ENCODE assay signal across 23 cellular contexts in the genomic region with DNA sequence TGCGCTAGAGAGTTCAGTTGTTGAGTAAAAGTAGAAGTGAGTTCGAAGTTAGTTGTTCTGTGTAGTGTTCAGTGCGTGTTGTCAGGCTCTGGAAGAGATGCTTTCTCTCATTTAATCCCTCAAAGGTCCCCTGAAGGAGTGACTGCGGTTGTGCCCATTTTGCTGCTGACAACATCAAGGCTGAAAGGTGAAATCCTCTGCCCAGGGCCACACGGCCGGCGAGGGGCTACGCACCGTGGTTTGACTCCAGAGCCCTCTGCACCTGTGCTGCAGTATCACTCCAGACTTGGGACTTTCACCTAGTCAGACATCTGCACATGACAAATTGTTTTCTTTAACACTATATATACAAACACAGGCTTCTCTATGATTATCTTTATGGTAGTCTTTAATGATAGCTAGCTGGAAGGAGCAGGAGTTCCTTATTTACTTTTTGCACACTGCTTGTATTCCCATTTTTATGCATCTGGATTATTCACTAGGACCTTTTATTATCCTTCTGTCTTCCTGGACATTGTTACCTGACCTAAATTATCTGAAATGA.
"Had no signal": no experiment of that assay in that cellular context is flagged by ENCODE, and none has a peak within 500 bp of the region (broad histone marks: within the 10 kb centered on the region; RNA-seq: fewer than 3 reads in every experiment).

No MANE protein-coding gene starts in this region.

- H3K9ac ChIP-seq: SK-N-SH had no signal

- H3K4me3 ChIP-seq: breast epithelium, SJCRH30 had no signal

- DNase-seq: activated CD4-positive, alpha-beta T cell treated with anti-CD3 and anti-CD28 coated beads for 36 hours; activated CD4-positive, alpha-beta T cell treated with anti-CD3 and anti-CD28 coated beads, Interleukin-2, amount 50 U/mL, for 1 hour; activated CD8-positive, alpha-beta memory T cell treated with anti-CD3 and anti-CD28 coated beads, Interleukin-2, amount 50 U/mL, for 4 hours; activated CD8-positive, alpha-beta T cell treated with anti-CD3 and anti-CD28 coated beads for 36 hours; activated gamma-delta T cell treated with Interleukin-2 at 50 U/mL for 16 hours; activated naive CD4-positive, alpha-beta T cell treated with anti-CD3 and anti-CD28 coated beads, Interleukin-2, amount 10 ng/mL, durations not matched to agents 7 days and 5 days; activated naive CD8-positive, alpha-beta T cell treated with anti-CD3 and anti-CD28 coated beads for 36 hours; activated T-cell treated with anti-CD3 and anti-CD28 coated beads, Interleukin-2, amount 50 U/mL, for 72 hours; anterior cingulate cortex; caudate nucleus; MM.1S; NCI-H1105 treated with DMSO at 0.1 percent for 48 hours; NCI-H1436 treated with DMSO at 0.1 percent for 48 hours; NCI-H187; NCI-H2081; NCI-H510A treated with DMSO at 0.1 percent for 48 hours; NCI-H69; PC-3; SJCRH30; SK-N-SH; T-helper 1 cell; WERI-Rb-1 had no signal

- H3K27me3 ChIP-seq: breast epithelium, SJCRH30 had no signal

- H3K4me2 ChIP-seq: SK-N-SH had no signal

- H3K36me3 ChIP-seq: breast epithelium, SJCRH30 had no signal

- H3K9me3 ChIP-seq: breast epithelium, SJCRH30, SK-N-SH had no signal

- H3K4me1 ChIP-seq: breast epithelium, SJCRH30 had no signal

- H3K27ac ChIP-seq: breast epithelium, SJCRH30, WERI-Rb-1 had no signal

- ATAC-seq: activated CD4-positive, alpha-beta T cell treated with anti-CD3 and anti-CD28 coated beads for 36 hours; activated CD8-positive, alpha-beta T cell treated with anti-CD3 and anti-CD28 coated beads for 36 hours; activated T-cell treated with anti-CD3 and anti-CD28 coated beads, Interleukin-2, amount 50 U/mL, for 72 hours; PC-3 had no signal
